ENCODE assay signal across 1 cellular context in genomic region chr14:57392830-57393229, GRCh38.
TF ChIP-seq lines count a peak whose summit lies in the region.

No MANE protein-coding gene starts in this region.

TF ChIP-seq in GM23338, 12 proteins besides CTCF, POLR2A, EP300 and RAD21:
- TF ChIP-seq ZNF462 (CRISPR knock-in tag; IDR thresholded peaks at IDR 0.05) (no peak), STAT1 (IDR thresholded peaks at IDR 0.05; ENCODE audit: unreplicated experiment) (no peak), POLR2AphosphoS5 (IDR thresholded peaks at IDR 0.05; ENCODE audit: low read depth) (no peak), ZNF114 (CRISPR knock-in tag; IDR thresholded peaks at IDR 0.05) (no peak), REST (IDR thresholded peaks at IDR 0.05; ENCODE audit: unreplicated experiment) (no peak), ETS1 (IDR thresholded peaks at IDR 0.05) (no peak), EZH2 (IDR thresholded peaks at IDR 0.05; ENCODE audit: low read depth, unreplicated experiment) (no peak)
